Comparison of ENCODE assay signal across 33 cellular contexts in genomic region chr9:107628444-107628843, GRCh38.
"Had no signal": no experiment of that assay in that cellular context is flagged by ENCODE, and none has a peak within 500 bp of the region (broad histone marks: within the 10 kb centered on the region; RNA-seq: fewer than 3 reads in every experiment).

No MANE protein-coding gene starts in this region.

- H3K4me3 ChIP-seq: heart right ventricle, hepatocyte, left lung, lung, neural progenitor cell, pancreas, prostate gland, sigmoid colon, spleen, stomach, testis, thyroid gland, transverse colon, upper lobe of right lung had no signal

- H3K9ac ChIP-seq: neural progenitor cell had no signal

- H3K27ac ChIP-seq: heart right ventricle, hepatocyte, left lung, neural progenitor cell, neutrophil, pancreas, prostate gland, sigmoid colon, spleen, stomach, testis, thyroid gland, transverse colon, upper lobe of right lung had no signal

- H3K9me3 Mint-ChIP-seq: mesothelial cell of epicardium; naive B cell; natural killer cell; neural progenitor cell; stimulated activated memory B cell treated with anti-CD40 and anti-IgM and Interleukin-4, amounts not matched to agents 10 μg/mL and 1 μg/mL and 100 μg/mL, for 72 hours had no signal

- ATAC-seq: heart right ventricle; left lung; natural killer cell; pancreas; stimulated activated memory B cell treated with anti-CD40 and anti-IgM and Interleukin-4, amounts not matched to agents 10 μg/mL and 1 μg/mL and 100 μg/mL, for 72 hours; upper lobe of right lung had no signal

- FAIRE-seq: keratinocyte, pancreas, small intestine, urothelium cell line had no signal

- H3K36me3 Mint-ChIP-seq: mesothelial cell of epicardium; naive B cell; natural killer cell; neural progenitor cell; stimulated activated memory B cell treated with anti-CD40 and anti-IgM and Interleukin-4, amounts not matched to agents 10 μg/mL and 1 μg/mL and 100 μg/mL, for 72 hours had no signal

- H3K27ac Mint-ChIP-seq: mesothelial cell of epicardium; natural killer cell; stimulated activated memory B cell treated with anti-CD40 and anti-IgM and Interleukin-4, amounts not matched to agents 10 μg/mL and 1 μg/mL and 100 μg/mL, for 72 hours had no signal

- H3K4me2 ChIP-seq: hepatocyte, neural progenitor cell had no signal

- H3K9me3 ChIP-seq: heart right ventricle, left lung, neutrophil, pancreas, prostate gland, sigmoid colon, spleen, stomach, testis, thyroid gland, transverse colon, upper lobe of right lung had no signal

- H3K27me3 ChIP-seq: hepatocyte, left lung, neural progenitor cell, neutrophil, pancreas, sigmoid colon, spleen, stomach, testis, thyroid gland, transverse colon, upper lobe of right lung had no signal

- DNase-seq: heart right ventricle; kidney glomerular epithelial cell; left cardiac atrium; left lung; mesendoderm; naive B cell; natural killer cell; nephron progenitor cell; occipital lobe; pancreas; posterior cingulate gyrus; retina; right cardiac atrium; sigmoid colon; small intestine; spleen; stimulated activated CD4-positive, alpha-beta T cell treated with anti-CD3 and anti-CD28 coated beads, Interleukin-4, amount 100 ng/mL, for 4 hours; stimulated activated CD8-positive, alpha-beta memory T cell treated with anti-CD3 and anti-CD28 coated beads, Interleukin-4, amount 100 ng/mL, for 48 hours; stimulated activated naive CD4-positive, alpha-beta T cell treated with Interleukin-2 at 50 U/mL for 16 hours; stomach; testis; thyroid gland; transverse colon; upper lobe of right lung had no signal

- H3K79me2 ChIP-seq: hepatocyte had no signal

- H3K4me1 Mint-ChIP-seq: naive B cell, natural killer cell had no signal

- H3K4me1 ChIP-seq: left lung, neural progenitor cell, pancreas, prostate gland, sigmoid colon, spleen, testis, thyroid gland, upper lobe of right lung had no signal

- H3K4me3 Mint-ChIP-seq: mesothelial cell of epicardium; naive B cell; natural killer cell; nephron progenitor cell; neural progenitor cell; stimulated activated memory B cell treated with anti-CD40 and anti-IgM and Interleukin-4, amounts not matched to agents 10 μg/mL and 1 μg/mL and 100 μg/mL, for 72 hours had no signal

- H3K36me3 ChIP-seq: heart right ventricle, left lung, neural progenitor cell, neutrophil, pancreas, prostate gland, sigmoid colon, spleen, stomach, thyroid gland, transverse colon, upper lobe of right lung had no signal

- H2AFZ ChIP-seq: hepatocyte, neural progenitor cell had no signal
